26 cellular contexts compared by ENCODE assay signal in genomic region chr17:13462673-13463124, GRCh38.
"Had no signal": no experiment of that assay in that cellular context is flagged by ENCODE, and none has a peak within 500 bp of the region (broad histone marks: within the 10 kb centered on the region; RNA-seq: fewer than 3 reads in every experiment).

No MANE protein-coding gene starts in this region.

- H3K36me3 Mint-ChIP-seq: activated CD4-positive, alpha-beta memory T cell treated with anti-CD3 and anti-CD28 coated beads for 36 hours; activated naive CD8-positive, alpha-beta T cell; brain had no signal

- H3K36me3 ChIP-seq: SJSA1 had no signal

- H3K4me2 ChIP-seq: KMS-11 had no signal

- H3K9me3 ChIP-seq: SJSA1 had no signal

- H3K9me3 Mint-ChIP-seq: activated CD4-positive, alpha-beta memory T cell treated with anti-CD3 and anti-CD28 coated beads for 36 hours; activated CD4-positive, alpha-beta T cell treated with anti-CD3 and anti-CD28 coated beads, Interleukin-2, amount 10 ng/mL, durations not matched to agents 7 days and 5 days; activated naive CD4-positive, alpha-beta T cell treated with anti-CD3 and anti-CD28 coated beads for 36 hours; activated T-helper 17 cell treated with anti-CD3 and anti-CD28 coated beads, Interleukin-2, amount 50 U/mL, for 72 hours; brain; T-helper 1 cell treated with Interleukin-12 subunit alpha and Interleukin-12 subunit beta and Interleukin-4 antibody, amounts not matched to agents 30 μg/mL and 1 μg/mL, for 36 hours had no signal

- ATAC-seq: activated T-helper 17 cell treated with anti-CD3 and anti-CD28 coated beads, Interleukin-2, amount 50 U/mL, for 72 hours; Panc1 had no signal

- H3K27me3 Mint-ChIP-seq: activated CD4-positive, alpha-beta T cell treated with anti-CD3 and anti-CD28 coated beads, Interleukin-2, amount 10 ng/mL, durations not matched to agents 7 days and 5 days; brain had no signal

- H3K27me3 ChIP-seq: SJSA1 had no signal

- H3K27ac Mint-ChIP-seq: activated B cell treated with CpG ODN at 0.5 μM for 24 hours; activated CD4-positive, alpha-beta memory T cell treated with anti-CD3 and anti-CD28 coated beads for 36 hours; activated CD4-positive, alpha-beta T cell treated with anti-CD3 and anti-CD28 coated beads, Interleukin-2, amount 10 ng/mL, durations not matched to agents 7 days and 5 days; activated naive CD4-positive, alpha-beta T cell treated with anti-CD3 and anti-CD28 coated beads for 36 hours; activated naive CD8-positive, alpha-beta T cell; activated T-helper 17 cell treated with anti-CD3 and anti-CD28 coated beads, Interleukin-2, amount 50 U/mL, for 72 hours; T-helper 1 cell treated with Interleukin-12 subunit alpha and Interleukin-12 subunit beta and Interleukin-4 antibody, amounts not matched to agents 30 μg/mL and 1 μg/mL, for 36 hours had no signal

- DNase-seq: activated B cell treated with CpG ODN at 0.5 μM for 24 hours; activated CD4-positive, alpha-beta memory T cell treated with anti-CD3 and anti-CD28 coated beads for 36 hours; activated CD4-positive, alpha-beta T cell treated with anti-CD3 and anti-CD28 coated beads, Interleukin-2, amount 10 ng/mL, durations not matched to agents 7 days and 5 days; activated CD8-positive, alpha-beta memory T cell treated with anti-CD3 and anti-CD28 coated beads for 24 hours; activated gamma-delta T cell; activated naive CD4-positive, alpha-beta T cell treated with anti-CD3 and anti-CD28 coated beads for 36 hours; activated T-cell treated with anti-CD3 and anti-CD28 coated beads for 4 hours; activated T-cell treated with anti-CD3 and anti-CD28 coated beads, Interleukin-2, amount 50 U/mL, for 48 hours; amygdala; NCI-H1092; NCI-H1417 treated with DMSO at 0.1 percent for 48 hours; NCI-H1694; NCI-H2029; NCI-H510A treated with DMSO at 0.1 percent for 48 hours; NCI-H69; NK-92 treated with Interleukin-12 subunit alpha and Interleukin-12 subunit beta, amount 100 ng/mL, for 24 hours; OCI-M1; Right ventricle myocardium superior had no signal

- H3K9ac ChIP-seq: KMS-11 had no signal

- H3K4me1 Mint-ChIP-seq: activated B cell treated with CpG ODN at 0.5 μM for 24 hours; activated CD4-positive, alpha-beta T cell treated with anti-CD3 and anti-CD28 coated beads, Interleukin-2, amount 10 ng/mL, durations not matched to agents 7 days and 5 days; activated T-helper 17 cell treated with anti-CD3 and anti-CD28 coated beads, Interleukin-2, amount 50 U/mL, for 72 hours had no signal

- H3K4me1 ChIP-seq: SJSA1 had no signal

- H3K4me3 ChIP-seq: SJSA1 had no signal

- H3K4me3 Mint-ChIP-seq: activated B cell treated with CpG ODN at 0.5 μM for 24 hours; activated CD4-positive, alpha-beta memory T cell treated with anti-CD3 and anti-CD28 coated beads for 36 hours; activated CD4-positive, alpha-beta T cell treated with anti-CD3 and anti-CD28 coated beads, Interleukin-2, amount 10 ng/mL, durations not matched to agents 7 days and 5 days; activated naive CD4-positive, alpha-beta T cell treated with anti-CD3 and anti-CD28 coated beads for 36 hours; activated naive CD8-positive, alpha-beta T cell; activated T-helper 17 cell treated with anti-CD3 and anti-CD28 coated beads, Interleukin-2, amount 50 U/mL, for 72 hours; brain; T-helper 1 cell treated with Interleukin-12 subunit alpha and Interleukin-12 subunit beta and Interleukin-4 antibody, amounts not matched to agents 30 μg/mL and 1 μg/mL, for 36 hours had no signal

- H3K27ac ChIP-seq: KMS-11, RWPE1, SJSA1 had no signal
